Comparison of ENCODE assay signal across 31 cellular contexts in genomic region chr15:100049483-100049882, GRCh38.
"Had no signal": no experiment of that assay in that cellular context is flagged by ENCODE, and none has a peak within 500 bp of the region (broad histone marks: within the 10 kb centered on the region; RNA-seq: fewer than 3 reads in every experiment).

No MANE protein-coding gene starts in this region.

- H3K36me3 ChIP-seq: ascending aorta, cardiac muscle cell, WERI-Rb-1 had no signal

- H3K4me1 ChIP-seq: ascending aorta had no signal

- H3K27ac ChIP-seq: ascending aorta, cardiac muscle cell, WERI-Rb-1 had no signal

- H3K9me3 ChIP-seq: ascending aorta had no signal

- H3K4me3 ChIP-seq: ascending aorta, cardiac muscle cell had no signal

- H3K27me3 ChIP-seq: ascending aorta, cardiac muscle cell had no signal

- ATAC-seq: activated CD4-positive, alpha-beta T cell treated with anti-CD3 and anti-CD28 coated beads for 36 hours; activated CD4-positive, CD25-positive, alpha-beta regulatory T cell treated with anti-CD3 and anti-CD28 coated beads, Interleukin-2, amount 50 U/mL, for 24 hours; activated CD8-positive, alpha-beta memory T cell treated with anti-CD3 and anti-CD28 coated beads, Interleukin-2, amount 10 ng/mL, durations not matched to agents 7 days and 5 days; activated CD8-positive, alpha-beta T cell treated with anti-CD3 and anti-CD28 coated beads, Interleukin-2, amount 10 ng/mL, durations not matched to agents 7 days and 5 days; activated naive CD8-positive, alpha-beta T cell treated with anti-CD3 and anti-CD28 coated beads, Interleukin-2, amount 50 U/mL, for 24 hours; WTC11 had no signal

- DNase-seq: activated CD4-positive, alpha-beta memory T cell treated with anti-CD3 and anti-CD28 coated beads, Interleukin-2, amount 10 ng/mL, durations not matched to agents 7 days and 5 days; activated CD4-positive, alpha-beta T cell treated with anti-CD3 and anti-CD28 coated beads for 1 hour; activated CD4-positive, alpha-beta T cell treated with anti-CD3 and anti-CD28 coated beads for 36 hours; activated CD4-positive, alpha-beta T cell treated with anti-CD3 and anti-CD28 coated beads for 48 hours; activated CD4-positive, alpha-beta T cell treated with anti-CD3 and anti-CD28 coated beads, Interleukin-2, amount 10 ng/mL, durations not matched to agents 7 days and 5 days; activated CD4-positive, alpha-beta T cell treated with anti-CD3 and anti-CD28 coated beads, Interleukin-2, amount 50 U/mL, for 48 hours; activated CD4-positive, CD25-positive, alpha-beta regulatory T cell; activated CD8-positive, alpha-beta memory T cell treated with anti-CD3 and anti-CD28 coated beads for 24 hours; activated CD8-positive, alpha-beta memory T cell treated with anti-CD3 and anti-CD28 coated beads, Interleukin-2, amount 10 ng/mL, durations not matched to agents 7 days and 5 days; activated CD8-positive, alpha-beta memory T cell treated with anti-CD3 and anti-CD28 coated beads, Interleukin-2, amount 50 U/mL, for 48 hours; activated CD8-positive, alpha-beta T cell treated with anti-CD3 and anti-CD28 coated beads, Interleukin-2, amount 10 ng/mL, durations not matched to agents 7 days and 5 days; activated effector memory CD4-positive, alpha-beta T cell treated with Interleukin-2 at 50 U/mL for 16 hours; activated gamma-delta T cell; activated naive CD4-positive, alpha-beta T cell treated with anti-CD3 and anti-CD28 coated beads, Interleukin-2, amount 10 ng/mL, durations not matched to agents 7 days and 5 days; activated naive CD4-positive, alpha-beta T cell treated with Interleukin-2 at 50 U/mL for 16 hours; activated naive CD8-positive, alpha-beta T cell treated with anti-CD3 and anti-CD28 coated beads, Interleukin-2, amount 10 ng/mL, durations not matched to agents 7 days and 5 days; activated naive CD8-positive, alpha-beta T cell treated with anti-CD3 and anti-CD28 coated beads, Interleukin-2, amount 50 U/mL, for 24 hours; activated T-cell treated with anti-CD3 and anti-CD28 coated beads, Interleukin-2, amount 50 U/mL, for 24 hours; activated T-cell treated with anti-CD3 and anti-CD28 coated beads, Interleukin-2, amount 50 U/mL, for 48 hours; amygdala; anterior cingulate cortex; caudate nucleus; cerebellar nuclear complex; T-helper 1 cell; T-helper 2 cell; T-helper 9 cell; WERI-Rb-1 had no signal
